Comparison of ENCODE assay signal across 17 cellular contexts in genomic region chr5:27511061-27511460, GRCh38.
DNase-seq lines count a peak whose midpoint lies in the region; ATAC-seq and TF ChIP-seq lines count a peak whose summit lies in the region.
"Had no signal": no experiment of that assay in that cellular context is flagged by ENCODE, and none has a peak within 500 bp of the region (broad histone marks: within the 10 kb centered on the region; RNA-seq: fewer than 3 reads in every experiment).

No MANE protein-coding gene starts in this region.

- no peak for ATAC-seq in GM21360 (IDR thresholded peaks at IDR 0.05; ENCODE audit: unreplicated experiment)

- H3K79me2 ChIP-seq in ACC112 (ENCODE audit: control insufficient read depth, insufficient read depth, low read length, unreplicated experiment): no peaks in the 10 kb centered on the region

- no peaks in the 10 kb centered on the region for H3K36me3 ChIP-seq in ACC112 (ENCODE audit: insufficient read depth, low read length)

- no peaks in the 10 kb centered on the region for H3K4me1 ChIP-seq in ACC112 (ENCODE audit: control insufficient read depth, insufficient read depth, low read length, unreplicated experiment)

- H3K27me3 ChIP-seq in ACC112 (ENCODE audit: insufficient read depth, low read length): no peaks in the 10 kb centered on the region

- peak; percentile 38 for DNase-seq in LoVo (ENCODE audit: low spot score)
- peak; percentile 36 for DNase-seq in astrocyte of the spinal cord (ENCODE audit: low read depth, low spot score)
- peak; percentile 27 for DNase-seq in left kidney (ENCODE audit: low read depth, low spot score)
- no peak for DNase-seq in stimulated activated CD4-positive, alpha-beta T cell treated with anti-CD3 and anti-CD28 coated beads, Interleukin-12 subunit alpha, Interleukin-12 subunit beta, amount 100 ng/mL, for 4 hours
- DNase-seq in NCI-H1694 treated with DMSO at 0.1 percent for 48 hours (lab: John Stamatoyannopoulos, UW): no peak
- no peak for DNase-seq in activated T-cell treated with anti-CD3 and anti-CD28 coated beads, Interleukin-2, amount 50 U/mL, for 1 hour
- DNase-seq: AML-193, DMS53, H9, NCI-H1048, NCI-H146, NCI-H2107, NCI-H226, NCI-H526, Right ventricle myocardium superior had no signal

- in situ Hi-C loops in astrocyte of the spinal cord (cut with HindIII; ENCODE audit: low sequenced_read_pairs): no loop called here

- H3K4me3 ChIP-seq in ACC112 (ENCODE audit: low read depth, low read length) (peak overlapping the region; percentile 62), astrocyte of the spinal cord (ENCODE audit: low read depth, low read length) (no peak overlapping the region)

- TF ChIP-seq CTCF in astrocyte of the spinal cord (IDR thresholded peaks at IDR 0.05; ENCODE audit: low read depth, low read length): no peak

- peak overlapping the region; percentile 48 for H2AFZ ChIP-seq in ACC112 (ENCODE audit: low read length, unreplicated experiment)

- H3K27ac ChIP-seq in ACC112 (ENCODE audit: low read depth, low read length): no peak overlapping the region

Comparison
In these comparisons a context has a peak if more than half of its experiments do, and no peak if none do; other contexts are left out.
1. DNase-seq: peak in LoVo (single experiment), astrocyte of the spinal cord (single experiment) and left kidney (single experiment); none in stimulated activated CD4-positive, alpha-beta T cell treated with anti-CD3 and anti-CD28 coated beads, Interleukin-12 subunit alpha, Interleukin-12 subunit beta, amount 100 ng/mL, for 4 hours (single experiment), NCI-H1694 treated with DMSO at 0.1 percent for 48 hours (single experiment) and activated T-cell treated with anti-CD3 and anti-CD28 coated beads, Interleukin-2, amount 50 U/mL, for 1 hour (single experiment).